In genomic region chr6:89353118-89353556, GRCh38 we compare ENCODE assay signal across 1 cellular context.
TF ChIP-seq lines count a peak whose summit lies in the region.

No MANE protein-coding gene starts in this region.

TF ChIP-seq in K562, 482 proteins besides CTCF, POLR2A, EP300 and RAD21 (continued from another document and continues in another):
- TF ChIP-seq, protein P1, sequence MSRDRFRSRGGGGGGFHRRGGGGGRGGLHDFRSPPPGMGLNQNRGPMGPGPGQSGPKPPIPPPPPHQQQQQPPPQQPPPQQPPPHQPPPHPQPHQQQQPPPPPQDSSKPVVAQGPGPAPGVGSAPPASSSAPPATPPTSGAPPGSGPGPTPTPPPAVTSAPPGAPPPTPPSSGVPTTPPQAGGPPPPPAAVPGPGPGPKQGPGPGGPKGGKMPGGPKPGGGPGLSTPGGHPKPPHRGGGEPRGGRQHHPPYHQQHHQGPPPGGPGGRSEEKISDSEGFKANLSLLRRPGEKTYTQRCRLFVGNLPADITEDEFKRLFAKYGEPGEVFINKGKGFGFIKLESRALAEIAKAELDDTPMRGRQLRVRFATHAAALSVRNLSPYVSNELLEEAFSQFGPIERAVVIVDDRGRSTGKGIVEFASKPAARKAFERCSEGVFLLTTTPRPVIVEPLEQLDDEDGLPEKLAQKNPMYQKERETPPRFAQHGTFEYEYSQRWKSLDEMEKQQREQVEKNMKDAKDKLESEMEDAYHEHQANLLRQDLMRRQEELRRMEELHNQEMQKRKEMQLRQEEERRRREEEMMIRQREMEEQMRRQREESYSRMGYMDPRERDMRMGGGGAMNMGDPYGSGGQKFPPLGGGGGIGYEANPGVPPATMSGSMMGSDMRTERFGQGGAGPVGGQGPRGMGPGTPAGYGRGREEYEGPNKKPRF (IDR thresholded peaks at IDR 0.05; ENCODE audit: low read depth, low read length): no peak
- no peak for TF ChIP-seq PRDM10 (IDR thresholded peaks at IDR 0.05; ENCODE audit: partially characterized antibody)
- TF ChIP-seq ZNF239 (CRISPR knock-in tag; IDR thresholded peaks at IDR 0.05): no peak
- no peak for TF ChIP-seq KDM5B (IDR thresholded peaks at IDR 0.05; ENCODE audit: insufficient replicate concordance, low read depth, low read length)
- TF ChIP-seq L3MBTL2 (IDR thresholded peaks at IDR 0.05): peak; percentile 9; the same call in 1 of the 2 replicates
- peak; percentile 93 for TF ChIP-seq CREB3L1 (IDR thresholded peaks at IDR 0.05; ENCODE audit: borderline replicate concordance, low read depth)
- TF ChIP-seq, protein P2, sequence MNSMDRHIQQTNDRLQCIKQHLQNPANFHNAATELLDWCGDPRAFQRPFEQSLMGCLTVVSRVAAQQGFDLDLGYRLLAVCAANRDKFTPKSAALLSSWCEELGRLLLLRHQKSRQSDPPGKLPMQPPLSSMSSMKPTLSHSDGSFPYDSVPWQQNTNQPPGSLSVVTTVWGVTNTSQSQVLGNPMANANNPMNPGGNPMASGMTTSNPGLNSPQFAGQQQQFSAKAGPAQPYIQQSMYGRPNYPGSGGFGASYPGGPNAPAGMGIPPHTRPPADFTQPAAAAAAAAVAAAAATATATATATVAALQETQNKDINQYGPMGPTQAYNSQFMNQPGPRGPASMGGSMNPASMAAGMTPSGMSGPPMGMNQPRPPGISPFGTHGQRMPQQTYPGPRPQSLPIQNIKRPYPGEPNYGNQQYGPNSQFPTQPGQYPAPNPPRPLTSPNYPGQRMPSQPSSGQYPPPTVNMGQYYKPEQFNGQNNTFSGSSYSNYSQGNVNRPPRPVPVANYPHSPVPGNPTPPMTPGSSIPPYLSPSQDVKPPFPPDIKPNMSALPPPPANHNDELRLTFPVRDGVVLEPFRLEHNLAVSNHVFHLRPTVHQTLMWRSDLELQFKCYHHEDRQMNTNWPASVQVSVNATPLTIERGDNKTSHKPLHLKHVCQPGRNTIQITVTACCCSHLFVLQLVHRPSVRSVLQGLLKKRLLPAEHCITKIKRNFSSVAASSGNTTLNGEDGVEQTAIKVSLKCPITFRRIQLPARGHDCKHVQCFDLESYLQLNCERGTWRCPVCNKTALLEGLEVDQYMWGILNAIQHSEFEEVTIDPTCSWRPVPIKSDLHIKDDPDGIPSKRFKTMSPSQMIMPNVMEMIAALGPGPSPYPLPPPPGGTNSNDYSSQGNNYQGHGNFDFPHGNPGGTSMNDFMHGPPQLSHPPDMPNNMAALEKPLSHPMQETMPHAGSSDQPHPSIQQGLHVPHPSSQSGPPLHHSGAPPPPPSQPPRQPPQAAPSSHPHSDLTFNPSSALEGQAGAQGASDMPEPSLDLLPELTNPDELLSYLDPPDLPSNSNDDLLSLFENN (IDR thresholded peaks at IDR 0.05; ENCODE audit: low read depth in 2 of 2, low read length in 2 of 2): no peak
- TF ChIP-seq ZNF175 (CRISPR knock-in tag; IDR thresholded peaks at IDR 0.05; ENCODE audit: low read depth): peak; percentile 52; the same call in 1 of the 2 replicates
- TF ChIP-seq FOXA1 (IDR thresholded peaks at IDR 0.05; ENCODE audit: borderline replicate concordance): no peak
- no peak for TF ChIP-seq ZNF561 (CRISPR knock-in tag; conservative IDR thresholded peaks at IDR 0.05)
- TF ChIP-seq BACH1 (tag; IDR thresholded peaks at IDR 0.05): no peak
- no peak for TF ChIP-seq NUFIP1 (IDR thresholded peaks at IDR 0.05; ENCODE audit: partially characterized antibody)
- TF ChIP-seq, protein P3, sequence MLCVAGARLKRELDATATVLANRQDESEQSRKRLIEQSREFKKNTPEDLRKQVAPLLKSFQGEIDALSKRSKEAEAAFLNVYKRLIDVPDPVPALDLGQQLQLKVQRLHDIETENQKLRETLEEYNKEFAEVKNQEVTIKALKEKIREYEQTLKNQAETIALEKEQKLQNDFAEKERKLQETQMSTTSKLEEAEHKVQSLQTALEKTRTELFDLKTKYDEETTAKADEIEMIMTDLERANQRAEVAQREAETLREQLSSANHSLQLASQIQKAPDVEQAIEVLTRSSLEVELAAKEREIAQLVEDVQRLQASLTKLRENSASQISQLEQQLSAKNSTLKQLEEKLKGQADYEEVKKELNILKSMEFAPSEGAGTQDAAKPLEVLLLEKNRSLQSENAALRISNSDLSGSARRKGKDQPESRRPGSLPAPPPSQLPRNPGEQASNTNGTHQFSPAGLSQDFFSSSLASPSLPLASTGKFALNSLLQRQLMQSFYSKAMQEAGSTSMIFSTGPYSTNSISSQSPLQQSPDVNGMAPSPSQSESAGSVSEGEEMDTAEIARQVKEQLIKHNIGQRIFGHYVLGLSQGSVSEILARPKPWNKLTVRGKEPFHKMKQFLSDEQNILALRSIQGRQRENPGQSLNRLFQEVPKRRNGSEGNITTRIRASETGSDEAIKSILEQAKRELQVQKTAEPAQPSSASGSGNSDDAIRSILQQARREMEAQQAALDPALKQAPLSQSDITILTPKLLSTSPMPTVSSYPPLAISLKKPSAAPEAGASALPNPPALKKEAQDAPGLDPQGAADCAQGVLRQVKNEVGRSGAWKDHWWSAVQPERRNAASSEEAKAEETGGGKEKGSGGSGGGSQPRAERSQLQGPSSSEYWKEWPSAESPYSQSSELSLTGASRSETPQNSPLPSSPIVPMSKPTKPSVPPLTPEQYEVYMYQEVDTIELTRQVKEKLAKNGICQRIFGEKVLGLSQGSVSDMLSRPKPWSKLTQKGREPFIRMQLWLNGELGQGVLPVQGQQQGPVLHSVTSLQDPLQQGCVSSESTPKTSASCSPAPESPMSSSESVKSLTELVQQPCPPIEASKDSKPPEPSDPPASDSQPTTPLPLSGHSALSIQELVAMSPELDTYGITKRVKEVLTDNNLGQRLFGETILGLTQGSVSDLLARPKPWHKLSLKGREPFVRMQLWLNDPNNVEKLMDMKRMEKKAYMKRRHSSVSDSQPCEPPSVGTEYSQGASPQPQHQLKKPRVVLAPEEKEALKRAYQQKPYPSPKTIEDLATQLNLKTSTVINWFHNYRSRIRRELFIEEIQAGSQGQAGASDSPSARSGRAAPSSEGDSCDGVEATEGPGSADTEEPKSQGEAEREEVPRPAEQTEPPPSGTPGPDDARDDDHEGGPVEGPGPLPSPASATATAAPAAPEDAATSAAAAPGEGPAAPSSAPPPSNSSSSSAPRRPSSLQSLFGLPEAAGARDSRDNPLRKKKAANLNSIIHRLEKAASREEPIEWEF (CRISPR knock-in tag; IDR thresholded peaks at IDR 0.05): no peak
- no peak for TF ChIP-seq RBM14 (IDR thresholded peaks at IDR 0.05; ENCODE audit: borderline replicate concordance, insufficient read depth, low read depth, low read length)
- no peak for TF ChIP-seq EHMT2 (IDR thresholded peaks at IDR 0.05)
- TF ChIP-seq KDM1A (IDR thresholded peaks at IDR 0.05): peak in 1 of 2 experiments; percentile 55; a peak in 1 of 4 replicates
- peak; percentile 5 for TF ChIP-seq HMGN3 (IDR thresholded peaks at IDR 0.05; ENCODE audit: borderline replicate concordance, extremely low read depth, insufficient read length, low read depth, low read length)
- no peak for TF ChIP-seq PYGO2 (tag; IDR thresholded peaks at IDR 0.05)
- TF ChIP-seq ATF1 (CRISPR knock-in tag; IDR thresholded peaks at IDR 0.05): no peak
- TF ChIP-seq ATF1 (tag; IDR thresholded peaks at IDR 0.05): peak; percentile 88
- no peak for TF ChIP-seq HMG20B (CRISPR knock-in tag; IDR thresholded peaks at IDR 0.05)
- TF ChIP-seq ZNF445 (CRISPR knock-in tag; IDR thresholded peaks at IDR 0.05; ENCODE audit: low read depth): no peak
- no peak for TF ChIP-seq PURB (CRISPR knock-in tag; IDR thresholded peaks at IDR 0.05; ENCODE audit: low read depth)
- TF ChIP-seq ID3 (CRISPR knock-in tag; IDR thresholded peaks at IDR 0.05): no peak
- TF ChIP-seq ID3 (tag; IDR thresholded peaks at IDR 0.05): no peak
- TF ChIP-seq, protein P4, sequence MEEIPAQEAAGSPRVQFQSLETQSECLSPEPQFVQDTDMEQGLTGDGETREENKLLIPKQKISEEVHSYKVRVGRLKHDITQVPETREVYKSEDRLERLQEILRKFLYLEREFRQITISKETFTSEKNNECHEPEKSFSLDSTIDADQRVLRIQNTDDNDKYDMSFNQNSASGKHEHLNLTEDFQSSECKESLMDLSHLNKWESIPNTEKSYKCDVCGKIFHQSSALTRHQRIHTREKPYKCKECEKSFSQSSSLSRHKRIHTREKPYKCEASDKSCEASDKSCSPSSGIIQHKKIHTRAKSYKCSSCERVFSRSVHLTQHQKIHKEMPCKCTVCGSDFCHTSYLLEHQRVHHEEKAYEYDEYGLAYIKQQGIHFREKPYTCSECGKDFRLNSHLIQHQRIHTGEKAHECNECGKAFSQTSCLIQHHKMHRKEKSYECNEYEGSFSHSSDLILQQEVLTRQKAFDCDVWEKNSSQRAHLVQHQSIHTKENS (CRISPR knock-in tag; IDR thresholded peaks at IDR 0.05): no peak
- peak in 1 of 2 experiments; percentile 96; a peak in 2 of 4 replicates for TF ChIP-seq MLLT1 (IDR thresholded peaks at IDR 0.05)
- peak; percentile 18; the same call in 1 of the 2 replicates for TF ChIP-seq NFRKB (IDR thresholded peaks at IDR 0.05; ENCODE audit: low read depth)
- TF ChIP-seq ZNF217 (CRISPR knock-in tag; IDR thresholded peaks at IDR 0.05): no peak
- no peak for TF ChIP-seq CHD2 (IDR thresholded peaks at IDR 0.05; ENCODE audit: low read depth, low read length)
- TF ChIP-seq ZNF212 (CRISPR knock-in tag; IDR thresholded peaks at IDR 0.05): no peak
- no peak for TF ChIP-seq MTA1 (IDR thresholded peaks at IDR 0.05; ENCODE audit: borderline replicate concordance)
- TF ChIP-seq ARID4B (CRISPR knock-in tag; IDR thresholded peaks at IDR 0.05): no peak
